Comparison of ENCODE assay signal across 11 cellular contexts in genomic region chr13:102729560-102730275, GRCh38. TPM values are rescaled to one million over a fixed set of nuclear protein-coding genes. Genes with fewer than 3 reads are reported as not detected.
DNase-seq lines count a peak whose midpoint lies in the region; ATAC-seq and TF ChIP-seq lines count a peak whose summit lies in the region.
"Had no signal": no experiment of that assay in that cellular context is flagged by ENCODE, and none has a peak within 500 bp of the region (broad histone marks: within the 10 kb centered on the region; RNA-seq: fewer than 3 reads in every experiment).

No MANE protein-coding gene starts in this region.

- H3F3A ChIP-seq in GM23338 (replicated peaks; ENCODE audit: low read depth), result no peaks in the 10 kb centered on the region

- no peak overlapping the region for H3K4me3 Mint-ChIP-seq in GM23338
- H3K4me3 Mint-ChIP-seq: activated T-helper 1 cell treated with anti-CD3 and anti-CD28 coated beads, Interleukin-12 subunit alpha, Interleukin-12 subunit beta, Interleukin-2, Interleukin-4 antibody, amounts not matched to agents 30 ng/mL and 10 ng/mL and 1 ng/mL, durations not matched to agents 14 hours and 24 hours and 36 hours; naive thymus-derived CD4-positive, alpha-beta T cell had no signal

- no peaks in the 10 kb centered on the region for H3K27me3 Mint-ChIP-seq in GM23338 (ENCODE audit: insufficient read depth, low read depth, poor library complexity)

- H3K27me3 ChIP-seq in A673 (replicated peaks; ENCODE audit: insufficient read depth, low read depth, low read length, poor library complexity) (no peaks in the 10 kb centered on the region), GM23338 (ENCODE audit: insufficient read depth) (no peaks in the 10 kb centered on the region)

- CTCF ChIA-PET in A673 (lab: Charles Lee), result no interaction called here

- POLR2A ChIA-PET in A673 (lab: Charles Lee; ENCODE audit: low non-redundant PET), result no interaction called here

- intact Hi-C loops in A673 (cut with micrococcal nuclease; ENCODE audit: unreplicated experiment), result loop anchor here (5.0 to 10.0 kb wide), 2 partner anchors 147 to 785 kb away; no protein-coding TSS in a partner anchor

- H3K4me1 ChIP-seq in A673 (ENCODE audit: insufficient read depth, low read length, poor library complexity, severe bottlenecking), result peaks cover 4% of the 10 kb centered on the region
- H3K4me1 ChIP-seq in GM23338 (ENCODE audit: insufficient read depth), result no peaks in the 10 kb centered on the region

- H2AFZ ChIP-seq in GM23338, result no peak overlapping the region

- H3K4me3 ChIP-seq in A673 (ENCODE audit: low read depth, low read length, poor library complexity, severe bottlenecking) (no peak overlapping the region), GM23338 (no peak overlapping the region)

- H3K36me3 Mint-ChIP-seq in GM23338 (ENCODE audit: low read depth), result no peaks in the 10 kb centered on the region
- H3K36me3 Mint-ChIP-seq: naive thymus-derived CD4-positive, alpha-beta T cell had no signal

- no peak overlapping the region for H3K27ac ChIP-seq in A673 (ENCODE audit: low read depth, low read length, poor library complexity, severe bottlenecking)
- H3K27ac ChIP-seq in GM23338 (ENCODE audit: low read depth), result no peak overlapping the region

- H3K36me3 ChIP-seq in A673 (ENCODE audit: insufficient read depth, low read length, poor library complexity, severe bottlenecking) (no peaks in the 10 kb centered on the region), GM23338 (ENCODE audit: insufficient read depth) (no peaks in the 10 kb centered on the region)

- no peaks in the 10 kb centered on the region for H3K9me3 Mint-ChIP-seq in GM23338

- no peak overlapping the region for H3K4me2 ChIP-seq in GM23338

- ATAC-seq in GM23338 (no peak), GM19324 (IDR thresholded peaks at IDR 0.05; ENCODE audit: low FRiP score, unreplicated experiment) (no peak)
- ATAC-seq: naive thymus-derived CD4-positive, alpha-beta T cell had no signal

- no TSS peak for BruUV-seq in A673 (replicated peaks; lab: Mats Ljungman, UMichigan)

- no peaks in the 10 kb centered on the region for H3K79me2 ChIP-seq in GM23338 (replicated peaks; ENCODE audit: insufficient read depth)

- H3K9me3 ChIP-seq in A673 (ENCODE audit: low read depth, low read length, poor library complexity, severe bottlenecking), result no peaks in the 10 kb centered on the region

- in situ Hi-C loops in GM13976 (cut with MboI; ENCODE audit: low sequenced_read_pairs, unreplicated experiment), result no loop called here

- peaks cover 6% of the 10 kb centered on the region; the same call in 1 of the 2 replicates for H3K9me2 ChIP-seq in GM23338 (ENCODE audit: insufficient read depth)

- no peaks in the 10 kb centered on the region for H4K20me1 ChIP-seq in GM23338 (replicated peaks; ENCODE audit: insufficient read depth)

- H3K27ac Mint-ChIP-seq in GM23338, result no peak overlapping the region
- H3K27ac Mint-ChIP-seq: activated T-helper 1 cell treated with anti-CD3 and anti-CD28 coated beads, Interleukin-12 subunit alpha, Interleukin-12 subunit beta, Interleukin-2, Interleukin-4 antibody, amounts not matched to agents 30 ng/mL and 10 ng/mL and 1 ng/mL, durations not matched to agents 14 hours and 24 hours and 36 hours; naive thymus-derived CD4-positive, alpha-beta T cell had no signal

- peak; percentile 32 for DNase-seq in A673 (ENCODE audit: low spot score)
- peak; percentile 17 for DNase-seq in GM23338 (ENCODE audit: low spot score)
- DNase-seq in SHP77 (lab: John Stamatoyannopoulos, UW), result peak; percentile 48 to 67
- peak; percentile 66 for DNase-seq in fibroblast of the conjunctiva (ENCODE audit: low read depth)
- DNase-seq in NCI-H774 (lab: John Stamatoyannopoulos, UW), result no peak
- no peak for DNase-seq in GM13976 (ENCODE audit: low spot score)
- no peak for DNase-seq in activated CD4-positive, alpha-beta T cell treated with anti-CD3 and anti-CD28 coated beads, Interleukin-2, amount 50 U/mL, for 4 hours
- DNase-seq: naive thymus-derived CD4-positive, alpha-beta T cell; NCI-H1930 had no signal

- TF ChIP-seq CTCF in A673 (conservative IDR thresholded peaks at IDR 0.05; ENCODE audit: low read depth, low read length) (no peak), GM23338 (conservative IDR thresholded peaks at IDR 0.05; ENCODE audit: low read depth in 2 of 2) (no peak; a peak in 1 of 4 replicates), GM13976 (IDR thresholded peaks at IDR 0.05; ENCODE audit: borderline replicate concordance, control extremely low read depth, extremely low read depth, insufficient read depth, missing control alignments) (no peak)

- H3K4me1 Mint-ChIP-seq in GM23338, result no peaks in the 10 kb centered on the region; the same call in 2 of the 3 replicates

TF ChIP-seq in GM23338, 12 proteins besides CTCF, POLR2A, EP300 and RAD21:
- TF ChIP-seq ETS1 (IDR thresholded peaks at IDR 0.05) (no peak), REST (IDR thresholded peaks at IDR 0.05; ENCODE audit: unreplicated experiment) (no peak)

RNA-seq across cellular contexts. Expression of gene METTL21C, which starts 34.9 kb away (rescaled TPM):
- total RNA-seq in A673 (2021), result not detected in 2 replicates
- total RNA-seq in GM23338 (2014; rRNA removed; shearing (Covaris generic)), result not detected in 2 replicates
- not detected in 2 replicates for polyA plus RNA-seq in GM23338 (2016; fragmentation: Nextera tagmentation; extraction: Ambion mirVana)
- total RNA-seq: activated T-helper 1 cell treated with anti-CD3 and anti-CD28 coated beads, Interleukin-12 subunit alpha, Interleukin-12 subunit beta, Interleukin-2, Interleukin-4 antibody, amounts not matched to agents 30 ng/mL and 10 ng/mL and 1 ng/mL, durations not matched to agents 14 hours and 24 hours and 36 hours; naive thymus-derived CD4-positive, alpha-beta T cell had no signal
- polyA plus RNA-seq: naive thymus-derived CD4-positive, alpha-beta T cell had no signal

RNA-seq across cellular contexts. Expression of gene TEX30, which starts 43.9 kb away (rescaled TPM):
- total RNA-seq in A673 (2021), result 29.8 and 44.1 TPM in 2 replicates
- total RNA-seq in GM23338 (2014; rRNA removed; shearing (Covaris generic)), result 6.3 and 10.5 TPM in 2 replicates
- 28.2 and 30.3 TPM in 2 replicates for polyA plus RNA-seq in GM23338 (2016; fragmentation: Nextera tagmentation; extraction: Ambion mirVana)

Comparison
In these comparisons a context has a peak if more than half of its experiments do, and no peak if none do; other contexts are left out.
1. DNase-seq: peak in A673 (single experiment), GM23338 (single experiment), SHP77 (2 of 2) and fibroblast of the conjunctiva (single experiment); none in NCI-H774 (single experiment), GM13976 (single experiment) and activated CD4-positive, alpha-beta T cell treated with anti-CD3 and anti-CD28 coated beads, Interleukin-2, amount 50 U/mL, for 4 hours (0 of 2).